1 cellular context compared by ENCODE assay signal in the genomic region with DNA sequence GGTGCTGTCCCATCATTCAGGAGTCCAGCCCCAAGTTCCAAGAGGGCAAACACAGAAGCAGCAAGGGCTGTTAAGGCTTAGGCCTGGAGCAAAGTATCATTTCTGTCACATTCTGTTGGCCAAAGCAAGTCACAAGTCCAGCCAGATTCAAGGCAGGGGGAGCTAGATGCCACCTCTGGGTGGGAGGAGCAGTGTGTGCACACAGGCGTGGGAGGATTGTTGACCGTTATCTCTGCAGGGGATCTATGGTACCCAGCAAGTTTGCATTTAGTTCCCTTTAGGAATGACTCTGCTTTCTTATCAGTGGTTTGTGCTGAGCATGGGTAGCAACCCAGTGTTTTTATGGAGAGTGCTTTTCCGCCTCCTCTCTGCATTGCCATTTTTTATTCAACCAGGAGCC.
TF ChIP-seq lines count a peak whose summit lies in the region.

No MANE protein-coding gene starts in this region.

TF ChIP-seq in K562, 482 proteins besides CTCF, POLR2A, EP300 and RAD21 (continued from another document and continues in another):
- TF ChIP-seq, protein P1, sequence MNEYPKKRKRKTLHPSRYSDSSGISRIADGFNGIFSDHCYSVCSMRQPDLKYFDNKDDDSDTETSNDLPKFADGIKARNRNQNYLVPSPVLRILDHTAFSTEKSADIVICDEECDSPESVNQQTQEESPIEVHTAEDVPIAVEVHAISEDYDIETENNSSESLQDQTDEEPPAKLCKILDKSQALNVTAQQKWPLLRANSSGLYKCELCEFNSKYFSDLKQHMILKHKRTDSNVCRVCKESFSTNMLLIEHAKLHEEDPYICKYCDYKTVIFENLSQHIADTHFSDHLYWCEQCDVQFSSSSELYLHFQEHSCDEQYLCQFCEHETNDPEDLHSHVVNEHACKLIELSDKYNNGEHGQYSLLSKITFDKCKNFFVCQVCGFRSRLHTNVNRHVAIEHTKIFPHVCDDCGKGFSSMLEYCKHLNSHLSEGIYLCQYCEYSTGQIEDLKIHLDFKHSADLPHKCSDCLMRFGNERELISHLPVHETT (CRISPR knock-in tag; conservative IDR thresholded peaks at IDR 0.05 in 1 of 2, IDR thresholded peaks at IDR 0.05 in 1 of 2), result 0 out of 4 replicates have a peak, but pooled peaks of 1 of the 2 experiments have one; percentile 51
- TF ChIP-seq, protein P2, sequence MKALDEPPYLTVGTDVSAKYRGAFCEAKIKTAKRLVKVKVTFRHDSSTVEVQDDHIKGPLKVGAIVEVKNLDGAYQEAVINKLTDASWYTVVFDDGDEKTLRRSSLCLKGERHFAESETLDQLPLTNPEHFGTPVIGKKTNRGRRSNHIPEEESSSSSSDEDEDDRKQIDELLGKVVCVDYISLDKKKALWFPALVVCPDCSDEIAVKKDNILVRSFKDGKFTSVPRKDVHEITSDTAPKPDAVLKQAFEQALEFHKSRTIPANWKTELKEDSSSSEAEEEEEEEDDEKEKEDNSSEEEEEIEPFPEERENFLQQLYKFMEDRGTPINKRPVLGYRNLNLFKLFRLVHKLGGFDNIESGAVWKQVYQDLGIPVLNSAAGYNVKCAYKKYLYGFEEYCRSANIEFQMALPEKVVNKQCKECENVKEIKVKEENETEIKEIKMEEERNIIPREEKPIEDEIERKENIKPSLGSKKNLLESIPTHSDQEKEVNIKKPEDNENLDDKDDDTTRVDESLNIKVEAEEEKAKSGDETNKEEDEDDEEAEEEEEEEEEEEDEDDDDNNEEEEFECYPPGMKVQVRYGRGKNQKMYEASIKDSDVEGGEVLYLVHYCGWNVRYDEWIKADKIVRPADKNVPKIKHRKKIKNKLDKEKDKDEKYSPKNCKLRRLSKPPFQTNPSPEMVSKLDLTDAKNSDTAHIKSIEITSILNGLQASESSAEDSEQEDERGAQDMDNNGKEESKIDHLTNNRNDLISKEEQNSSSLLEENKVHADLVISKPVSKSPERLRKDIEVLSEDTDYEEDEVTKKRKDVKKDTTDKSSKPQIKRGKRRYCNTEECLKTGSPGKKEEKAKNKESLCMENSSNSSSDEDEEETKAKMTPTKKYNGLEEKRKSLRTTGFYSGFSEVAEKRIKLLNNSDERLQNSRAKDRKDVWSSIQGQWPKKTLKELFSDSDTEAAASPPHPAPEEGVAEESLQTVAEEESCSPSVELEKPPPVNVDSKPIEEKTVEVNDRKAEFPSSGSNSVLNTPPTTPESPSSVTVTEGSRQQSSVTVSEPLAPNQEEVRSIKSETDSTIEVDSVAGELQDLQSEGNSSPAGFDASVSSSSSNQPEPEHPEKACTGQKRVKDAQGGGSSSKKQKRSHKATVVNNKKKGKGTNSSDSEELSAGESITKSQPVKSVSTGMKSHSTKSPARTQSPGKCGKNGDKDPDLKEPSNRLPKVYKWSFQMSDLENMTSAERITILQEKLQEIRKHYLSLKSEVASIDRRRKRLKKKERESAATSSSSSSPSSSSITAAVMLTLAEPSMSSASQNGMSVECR (CRISPR knock-in tag; IDR thresholded peaks at IDR 0.05), result no peak
- TF ChIP-seq HOXB6 (CRISPR knock-in tag; IDR thresholded peaks at IDR 0.05; ENCODE audit: borderline replicate concordance) (no peak), TEAD4 (IDR thresholded peaks at IDR 0.05; ENCODE audit: low read length) (peak; percentile 44; the same call in 1 of the 2 replicates), TEAD4 (CRISPR knock-in tag; IDR thresholded peaks at IDR 0.05; ENCODE audit: borderline replicate concordance) (no peak), KLF16 (IDR thresholded peaks at IDR 0.05) (peak; percentile 81; the same call in 1 of the 2 replicates), HDAC3 (IDR thresholded peaks at IDR 0.05; ENCODE audit: borderline replicate concordance, partially characterized antibody) (peak; percentile 14), TGIF2 (CRISPR knock-in tag; IDR thresholded peaks at IDR 0.05) (no peak), FOXJ2 (tag; IDR thresholded peaks at IDR 0.05) (peak; percentile 96), NBN (IDR thresholded peaks at IDR 0.05; ENCODE audit: low read depth) (0 out of 2 replicates have a peak, but pooled peaks have one; percentile 38), SMARCA4 (IDR thresholded peaks at IDR 0.05) (peak; percentile 80; the same call in 1 of the 2 replicates), U2AF1 (optimal IDR thresholded peaks at IDR 0.05; ENCODE audit: low read depth, low read length) (no peak), RCOR1 (IDR thresholded peaks at IDR 0.05; ENCODE audit: borderline replicate concordance in 1 of 2, low read depth in 2 of 2, low read length in 2 of 2) (peak in 1 of 2 experiments; percentile 94; a peak in 2 of 4 replicates), TRIM24 (IDR thresholded peaks at IDR 0.05) (peak in 1 of 2 experiments; percentile 78; a peak in 2 of 4 replicates), DPF2 (IDR thresholded peaks at IDR 0.05) (peak; percentile 66), ZNF324 (CRISPR knock-in tag; IDR thresholded peaks at IDR 0.05) (no peak), CTBP1 (IDR thresholded peaks at IDR 0.05; ENCODE audit: borderline replicate concordance) (peak; percentile 97), SRSF7 (optimal IDR thresholded peaks at IDR 0.05; ENCODE audit: low read depth, low read length) (no peak), CREM (IDR thresholded peaks at IDR 0.05; ENCODE audit: low read depth) (peak; percentile 72), ZNF766 (CRISPR knock-in tag; conservative IDR thresholded peaks at IDR 0.05) (peak; percentile 65; the same call in 1 of the 2 replicates), MAFG (tag; conservative IDR thresholded peaks at IDR 0.05) (peak; percentile 73), SMARCC2 (IDR thresholded peaks at IDR 0.05; ENCODE audit: low read depth) (no peak), NFE2 (IDR thresholded peaks at IDR 0.05; ENCODE audit: low read depth) (peak; percentile 93), MYC (IDR thresholded peaks at IDR 0.05; ENCODE audit: low read depth, low read length) (no peak), MYC (CRISPR knock-in tag; IDR thresholded peaks at IDR 0.05; ENCODE audit: borderline replicate concordance, low read depth) (no peak), FOSL1 (tag; conservative IDR thresholded peaks at IDR 0.05) (peak; percentile 80), SNIP1 (IDR thresholded peaks at IDR 0.05; ENCODE audit: low read depth) (no peak), ATF1 (CRISPR knock-in tag; IDR thresholded peaks at IDR 0.05) (no peak), ATF1 (tag; IDR thresholded peaks at IDR 0.05) (peak; percentile 34; the same call in 1 of the 2 replicates), TEAD2 (tag; IDR thresholded peaks at IDR 0.05) (0 out of 2 replicates have a peak, but pooled peaks have one; percentile 26), POLR2G (IDR thresholded peaks at IDR 0.05; ENCODE audit: low read depth, low read length) (no peak), TEAD1 (CRISPR knock-in tag; IDR thresholded peaks at IDR 0.05) (peak in 1 of 2 experiments; percentile 38; a peak in 1 of 4 replicates), MAFK (IDR thresholded peaks at IDR 0.05; ENCODE audit: low read length) (peak; percentile 60), L3MBTL2 (IDR thresholded peaks at IDR 0.05) (0 out of 2 replicates have a peak, but pooled peaks have one; percentile 24), MYNN (IDR thresholded peaks at IDR 0.05) (peak; percentile 85), MYNN (CRISPR knock-in tag; IDR thresholded peaks at IDR 0.05) (no peak), C11orf30 (IDR thresholded peaks at IDR 0.05; ENCODE audit: low read depth) (peak; percentile 71), ZEB2 (IDR thresholded peaks at IDR 0.05) (peak; percentile 66), RBBP5 (IDR thresholded peaks at IDR 0.05; ENCODE audit: borderline replicate concordance, insufficient read depth, low read length, poor library complexity, severe bottlenecking) (peak; percentile 32), MTA1 (IDR thresholded peaks at IDR 0.05; ENCODE audit: borderline replicate concordance) (0 out of 2 replicates have a peak, but pooled peaks have one; percentile 39)
- TF ChIP-seq, protein P3, sequence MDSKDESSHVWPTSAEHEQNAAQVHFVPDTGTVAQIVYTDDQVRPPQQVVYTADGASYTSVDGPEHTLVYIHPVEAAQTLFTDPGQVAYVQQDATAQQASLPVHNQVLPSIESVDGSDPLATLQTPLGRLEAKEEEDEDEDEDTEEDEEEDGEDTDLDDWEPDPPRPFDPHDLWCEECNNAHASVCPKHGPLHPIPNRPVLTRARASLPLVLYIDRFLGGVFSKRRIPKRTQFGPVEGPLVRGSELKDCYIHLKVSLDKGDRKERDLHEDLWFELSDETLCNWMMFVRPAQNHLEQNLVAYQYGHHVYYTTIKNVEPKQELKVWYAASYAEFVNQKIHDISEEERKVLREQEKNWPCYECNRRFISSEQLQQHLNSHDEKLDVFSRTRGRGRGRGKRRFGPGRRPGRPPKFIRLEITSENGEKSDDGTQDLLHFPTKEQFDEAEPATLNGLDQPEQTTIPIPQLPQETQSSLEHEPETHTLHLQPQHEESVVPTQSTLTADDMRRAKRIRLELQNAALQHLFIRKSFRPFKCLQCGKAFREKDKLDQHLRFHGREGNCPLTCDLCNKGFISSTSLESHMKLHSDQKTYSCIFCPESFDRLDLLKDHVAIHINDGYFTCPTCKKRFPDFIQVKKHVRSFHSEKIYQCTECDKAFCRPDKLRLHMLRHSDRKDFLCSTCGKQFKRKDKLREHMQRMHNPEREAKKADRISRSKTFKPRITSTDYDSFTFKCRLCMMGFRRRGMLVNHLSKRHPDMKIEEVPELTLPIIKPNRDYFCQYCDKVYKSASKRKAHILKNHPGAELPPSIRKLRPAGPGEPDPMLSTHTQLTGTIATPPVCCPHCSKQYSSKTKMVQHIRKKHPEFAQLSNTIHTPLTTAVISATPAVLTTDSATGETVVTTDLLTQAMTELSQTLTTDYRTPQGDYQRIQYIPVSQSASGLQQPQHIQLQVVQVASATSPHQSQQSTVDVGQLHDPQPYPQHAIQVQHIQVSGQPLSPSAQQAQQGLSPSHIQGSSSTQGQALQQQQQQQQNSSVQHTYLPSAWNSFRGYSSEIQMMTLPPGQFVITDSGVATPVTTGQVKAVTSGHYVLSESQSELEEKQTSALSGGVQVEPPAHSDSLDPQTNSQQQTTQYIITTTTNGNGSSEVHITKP (IDR thresholded peaks at IDR 0.05; ENCODE audit: partially characterized antibody), result no peak
- TF ChIP-seq, protein P4, sequence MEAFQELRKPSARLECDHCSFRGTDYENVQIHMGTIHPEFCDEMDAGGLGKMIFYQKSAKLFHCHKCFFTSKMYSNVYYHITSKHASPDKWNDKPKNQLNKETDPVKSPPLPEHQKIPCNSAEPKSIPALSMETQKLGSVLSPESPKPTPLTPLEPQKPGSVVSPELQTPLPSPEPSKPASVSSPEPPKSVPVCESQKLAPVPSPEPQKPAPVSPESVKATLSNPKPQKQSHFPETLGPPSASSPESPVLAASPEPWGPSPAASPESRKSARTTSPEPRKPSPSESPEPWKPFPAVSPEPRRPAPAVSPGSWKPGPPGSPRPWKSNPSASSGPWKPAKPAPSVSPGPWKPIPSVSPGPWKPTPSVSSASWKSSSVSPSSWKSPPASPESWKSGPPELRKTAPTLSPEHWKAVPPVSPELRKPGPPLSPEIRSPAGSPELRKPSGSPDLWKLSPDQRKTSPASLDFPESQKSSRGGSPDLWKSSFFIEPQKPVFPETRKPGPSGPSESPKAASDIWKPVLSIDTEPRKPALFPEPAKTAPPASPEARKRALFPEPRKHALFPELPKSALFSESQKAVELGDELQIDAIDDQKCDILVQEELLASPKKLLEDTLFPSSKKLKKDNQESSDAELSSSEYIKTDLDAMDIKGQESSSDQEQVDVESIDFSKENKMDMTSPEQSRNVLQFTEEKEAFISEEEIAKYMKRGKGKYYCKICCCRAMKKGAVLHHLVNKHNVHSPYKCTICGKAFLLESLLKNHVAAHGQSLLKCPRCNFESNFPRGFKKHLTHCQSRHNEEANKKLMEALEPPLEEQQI (IDR thresholded peaks at IDR 0.05), result peak; percentile 19; the same call in 1 of the 2 replicates
- TF ChIP-seq, protein P5, sequence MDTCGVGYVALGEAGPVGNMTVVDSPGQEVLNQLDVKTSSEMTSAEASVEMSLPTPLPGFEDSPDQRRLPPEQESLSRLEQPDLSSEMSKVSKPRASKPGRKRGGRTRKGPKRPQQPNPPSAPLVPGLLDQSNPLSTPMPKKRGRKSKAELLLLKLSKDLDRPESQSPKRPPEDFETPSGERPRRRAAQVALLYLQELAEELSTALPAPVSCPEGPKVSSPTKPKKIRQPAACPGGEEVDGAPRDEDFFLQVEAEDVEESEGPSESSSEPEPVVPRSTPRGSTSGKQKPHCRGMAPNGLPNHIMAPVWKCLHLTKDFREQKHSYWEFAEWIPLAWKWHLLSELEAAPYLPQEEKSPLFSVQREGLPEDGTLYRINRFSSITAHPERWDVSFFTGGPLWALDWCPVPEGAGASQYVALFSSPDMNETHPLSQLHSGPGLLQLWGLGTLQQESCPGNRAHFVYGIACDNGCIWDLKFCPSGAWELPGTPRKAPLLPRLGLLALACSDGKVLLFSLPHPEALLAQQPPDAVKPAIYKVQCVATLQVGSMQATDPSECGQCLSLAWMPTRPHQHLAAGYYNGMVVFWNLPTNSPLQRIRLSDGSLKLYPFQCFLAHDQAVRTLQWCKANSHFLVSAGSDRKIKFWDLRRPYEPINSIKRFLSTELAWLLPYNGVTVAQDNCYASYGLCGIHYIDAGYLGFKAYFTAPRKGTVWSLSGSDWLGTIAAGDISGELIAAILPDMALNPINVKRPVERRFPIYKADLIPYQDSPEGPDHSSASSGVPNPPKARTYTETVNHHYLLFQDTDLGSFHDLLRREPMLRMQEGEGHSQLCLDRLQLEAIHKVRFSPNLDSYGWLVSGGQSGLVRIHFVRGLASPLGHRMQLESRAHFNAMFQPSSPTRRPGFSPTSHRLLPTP (IDR thresholded peaks at IDR 0.05; ENCODE audit: borderline replicate concordance, extremely low read depth, insufficient read length), result no peak
